23 cellular contexts compared by ENCODE assay signal in the genomic region with DNA sequence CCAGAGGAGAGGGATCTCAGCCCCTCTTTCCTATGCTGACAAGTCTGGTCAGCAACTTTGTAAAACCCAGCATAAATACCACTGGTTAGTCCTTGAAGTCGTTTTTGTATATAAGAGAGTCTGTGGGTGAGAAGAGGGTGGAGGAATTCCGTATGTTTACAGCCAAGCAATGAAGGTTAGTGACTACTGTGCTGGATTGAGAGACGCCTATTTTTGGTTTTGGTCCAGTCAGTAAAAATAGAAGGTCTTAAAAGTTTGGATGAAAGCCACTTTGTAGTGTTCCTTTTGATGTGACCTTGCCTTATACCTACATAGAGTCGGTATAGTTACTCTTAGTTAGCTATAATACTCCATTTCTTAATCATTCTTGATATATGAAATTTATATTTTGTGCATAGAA.
"Had no signal": no experiment of that assay in that cellular context is flagged by ENCODE, and none has a peak within 500 bp of the region (broad histone marks: within the 10 kb centered on the region; RNA-seq: fewer than 3 reads in every experiment).

No MANE protein-coding gene starts in this region.

- H3K27ac Mint-ChIP-seq: effector memory CD8-positive, alpha-beta T cell; naive thymus-derived CD8-positive, alpha-beta T cell; nephron progenitor cell; stimulated activated naive CD8-positive, alpha-beta T cell treated with anti-CD3 and anti-CD28 coated beads, Interleukin-15, amount 100 ng/mL, for 72 hours had no signal

- H3K4me1 Mint-ChIP-seq: naive thymus-derived CD8-positive, alpha-beta T cell had no signal

- H3K4me3 ChIP-seq: coronary artery, hepatocyte, left lung, lower lobe of right lung, prostate gland, right lobe of liver, smooth muscle cell, suprapubic skin, transverse colon, upper lobe of right lung, uterus had no signal

- H3K9me3 ChIP-seq: left lung, lower lobe of right lung, prostate gland, right lobe of liver, suprapubic skin, transverse colon, upper lobe of right lung, uterus had no signal

- H3K36me3 ChIP-seq: left lung, lower lobe of right lung, prostate gland, right lobe of liver, suprapubic skin, transverse colon, upper lobe of right lung, uterus had no signal

- H3K27me3 ChIP-seq: hepatocyte, left lung, right lobe of liver, suprapubic skin, transverse colon, upper lobe of right lung, uterus had no signal

- H3K4me3 Mint-ChIP-seq: effector memory CD8-positive, alpha-beta T cell; naive thymus-derived CD8-positive, alpha-beta T cell; nephron progenitor cell; stimulated activated naive CD8-positive, alpha-beta T cell treated with anti-CD3 and anti-CD28 coated beads, Interleukin-15, amount 100 ng/mL, for 72 hours had no signal

- ATAC-seq: effector memory CD8-positive, alpha-beta T cell; left lung; lower lobe of right lung; naive thymus-derived CD8-positive, alpha-beta T cell; right lobe of liver; stimulated activated naive CD8-positive, alpha-beta T cell treated with anti-CD3 and anti-CD28 coated beads, Interleukin-15, amount 100 ng/mL, for 72 hours; upper lobe of right lung had no signal

- H3K27ac ChIP-seq: coronary artery, hepatocyte, left lung, lower lobe of right lung, prostate gland, right lobe of liver, suprapubic skin, transverse colon, upper lobe of right lung, uterus had no signal

- H3K4me1 ChIP-seq: left lung, lower lobe of right lung, prostate gland, suprapubic skin, transverse colon, upper lobe of right lung, uterus had no signal

- H3K36me3 Mint-ChIP-seq: naive thymus-derived CD8-positive, alpha-beta T cell had no signal

- DNase-seq: effector memory CD8-positive, alpha-beta T cell; kidney; left cardiac atrium; left lung; lower lobe of right lung; naive thymus-derived CD8-positive, alpha-beta T cell; nephron progenitor cell; nucleus accumbens; right lobe of liver; stimulated activated CD4-positive, alpha-beta T cell treated with anti-CD3 and anti-CD28 coated beads, Interleukin-12 subunit alpha, Interleukin-12 subunit beta, amount 100 ng/mL, for 4 hours; stimulated activated CD4-positive, alpha-beta T cell treated with anti-CD3 and anti-CD28 coated beads, Interleukin-1b, Interleukin-23, amount 100 ng/mL, for 48 hours; stimulated activated CD4-positive, alpha-beta T cell treated with anti-CD3 and anti-CD28 coated beads, Interleukin-4, amount 100 ng/mL, for 1 hour; stimulated activated CD8-positive, alpha-beta memory T cell treated with anti-CD3 and anti-CD28 coated beads, Interleukin-4, amount 100 ng/mL, for 48 hours; stimulated activated naive CD4-positive, alpha-beta T cell; stimulated activated naive CD8-positive, alpha-beta T cell treated with anti-CD3 and anti-CD28 coated beads, Interleukin-15, amount 100 ng/mL, for 72 hours; transverse colon; upper lobe of right lung; uterus had no signal
